1 cellular context compared by ENCODE assay signal in genomic region chr11:111358038-111359001, GRCh38.
TF ChIP-seq lines count a peak whose summit lies in the region.

No MANE protein-coding gene starts in this region.

TF ChIP-seq in HepG2, 621 proteins besides CTCF, POLR2A, EP300 and RAD21 (continues in another document):
- no peak for TF ChIP-seq SRSF4 (IDR thresholded peaks at IDR 0.05; ENCODE audit: low read depth, low read length, poor library complexity, severe bottlenecking)
- peak; percentile 77 for TF ChIP-seq ZNF687 (CRISPR knock-in tag; IDR thresholded peaks at IDR 0.05)
- TF ChIP-seq ZBTB34 (CRISPR knock-in tag; IDR thresholded peaks at IDR 0.05), result no peak
- no peak for TF ChIP-seq ZBTB14 (CRISPR knock-in tag; IDR thresholded peaks at IDR 0.05)
- TF ChIP-seq ZNF607 (CRISPR knock-in tag; IDR thresholded peaks at IDR 0.05; ENCODE audit: borderline replicate concordance), result no peak
- TF ChIP-seq ZNF646 (CRISPR knock-in tag; IDR thresholded peaks at IDR 0.05), result peak; percentile 52; the same call in 1 of the 2 replicates
- no peak for TF ChIP-seq ZNF251 (CRISPR knock-in tag; IDR thresholded peaks at IDR 0.05)
- TF ChIP-seq ZBTB37 (CRISPR knock-in tag; IDR thresholded peaks at IDR 0.05), result no peak
- no peak for TF ChIP-seq CHCHD3 (CRISPR knock-in tag; IDR thresholded peaks at IDR 0.05)
- no peak for TF ChIP-seq ZNF20 (CRISPR knock-in tag; IDR thresholded peaks at IDR 0.05)
- TF ChIP-seq BRD4 (CRISPR knock-in tag; IDR thresholded peaks at IDR 0.05), result 0 out of 2 replicates have a peak, but pooled peaks have one; percentile 54
- peak; percentile 51; the same call in 1 of the 2 replicates for TF ChIP-seq ZBTB38 (CRISPR knock-in tag; IDR thresholded peaks at IDR 0.05)
- TF ChIP-seq POLR2AphosphoS5 (IDR thresholded peaks at IDR 0.05; ENCODE audit: low read depth, low read length), result no peak
- no peak; a peak in 1 of 4 replicates for TF ChIP-seq HMGXB4 (CRISPR knock-in tag; IDR thresholded peaks at IDR 0.05; ENCODE audit: borderline replicate concordance in 1 of 2, low read depth in 1 of 2)
- no peak for TF ChIP-seq PBX3 (CRISPR knock-in tag; IDR thresholded peaks at IDR 0.05; ENCODE audit: borderline replicate concordance)
- no peak for TF ChIP-seq ZBTB21 (CRISPR knock-in tag; IDR thresholded peaks at IDR 0.05)
- no peak for TF ChIP-seq GTF2F1 (IDR thresholded peaks at IDR 0.05; ENCODE audit: low read length)
- no peak for TF ChIP-seq ELF3 (CRISPR knock-in tag; IDR thresholded peaks at IDR 0.05)
- TF ChIP-seq ATF2 (CRISPR knock-in tag; IDR thresholded peaks at IDR 0.05), result no peak
- no peak for TF ChIP-seq NFE2L1 (CRISPR knock-in tag; IDR thresholded peaks at IDR 0.05; ENCODE audit: borderline replicate concordance)
- TF ChIP-seq ARNT (IDR thresholded peaks at IDR 0.05), result no peak
- no peak for TF ChIP-seq NFAT5 (CRISPR knock-in tag; IDR thresholded peaks at IDR 0.05)
- no peak for TF ChIP-seq BRF2 (CRISPR knock-in tag; IDR thresholded peaks at IDR 0.05)
- no peak for TF ChIP-seq ZNF441 (CRISPR knock-in tag; IDR thresholded peaks at IDR 0.05; ENCODE audit: borderline replicate concordance)
- TF ChIP-seq ZNF616 (CRISPR knock-in tag; IDR thresholded peaks at IDR 0.05; ENCODE audit: low read depth), result no peak
- no peak for TF ChIP-seq ZFYVE20 (CRISPR knock-in tag; IDR thresholded peaks at IDR 0.05; ENCODE audit: borderline replicate concordance, low read depth)
